Comparison of ENCODE assay signal across 11 cellular contexts in genomic region chr19:17686592-17687042, GRCh38. TPM values are rescaled to one million over a fixed set of nuclear protein-coding genes. Genes with fewer than 3 reads are reported as not detected.
DNase-seq lines count a peak whose midpoint lies in the region; ATAC-seq and TF ChIP-seq lines count a peak whose summit lies in the region.
"Had no signal": no experiment of that assay in that cellular context is flagged by ENCODE, and none has a peak within 500 bp of the region (broad histone marks: within the 10 kb centered on the region; RNA-seq: fewer than 3 reads in every experiment).

No MANE protein-coding gene starts in this region.

- ATAC-seq in heart right ventricle: peak; percentile 30 to 82 (median 72)
- ATAC-seq in HG02588 (IDR thresholded peaks at IDR 0.05; ENCODE audit: unreplicated experiment): no peak
- no peak for ATAC-seq in HG03469 (IDR thresholded peaks at IDR 0.05; ENCODE audit: unreplicated experiment)

- H3K27me3 ChIP-seq in SJCRH30 (peaks cover 3% of the 10 kb centered on the region; the same call in 1 of the 2 replicates), heart right ventricle (peaks cover 13 to 92% (median 59%) of the 10 kb centered on the region in 7 donors), testis (no peaks in the 10 kb centered on the region)

- H3K4me1 ChIP-seq in SJCRH30 (no peaks in the 10 kb centered on the region), heart right ventricle (peaks cover 7 to 32% (median 22%) of the 10 kb centered on the region in 9 donors), testis (peaks cover 16% of the 10 kb centered on the region)

- TF ChIP-seq CTCF in heart right ventricle (IDR thresholded peaks at IDR 0.05): no peak
- TF ChIP-seq CTCF in testis (IDR thresholded peaks at IDR 0.05): no peak

- no peak for TF ChIP-seq POLR2A in testis (IDR thresholded peaks at IDR 0.05)

- H3K4me3 ChIP-seq in SJCRH30 (peak overlapping the region; percentile 34), heart right ventricle (peak overlapping the region in 8 of 10 donors; percentile 1 to 35 (median 20)), testis (no peak overlapping the region)
- H3K4me3 ChIP-seq: lung had no signal

- no peak overlapping the region for H3K27ac ChIP-seq in SJCRH30
- H3K27ac ChIP-seq in heart right ventricle: peak overlapping the region in 3 of 10 donors; percentile 25 to 37 (median 28)
- no peak overlapping the region for H3K27ac ChIP-seq in testis
- H3K27ac ChIP-seq: HL-60 had no signal

- H3K9me3 ChIP-seq in SJCRH30 (replicated peaks): no peaks in the 10 kb centered on the region
- no peaks in the 10 kb centered on the region for H3K9me3 ChIP-seq in heart right ventricle
- no peaks in the 10 kb centered on the region for H3K9me3 ChIP-seq in testis

- DNase-seq in activated CD4-positive, alpha-beta T cell treated with anti-CD3 and anti-CD28 coated beads for 48 hours: peak; percentile 8
- no peak for DNase-seq in activated CD4-positive, alpha-beta T cell treated with anti-CD3 and anti-CD28 coated beads, Interleukin-2, amount 50 U/mL, for 48 hours
- DNase-seq in SJCRH30: peak; percentile 64 to 71
- peak; percentile 37 to 51 for DNase-seq in heart right ventricle
- DNase-seq in testis: peak; percentile 20
- DNase-seq in kidney glomerular epithelial cell (lab: John Stamatoyannopoulos, UW): no peak
- DNase-seq: activated T-cell treated with anti-CD3 and anti-CD28 coated beads for 4 hours had no signal

- intact Hi-C loops in heart right ventricle (cut with DNase I) (no loop called here), testis (cut with DNase I; ENCODE audit: low total_unique reads) (no loop called here)

- H3K36me3 ChIP-seq in SJCRH30 (no peaks in the 10 kb centered on the region), heart right ventricle (no peaks in the 10 kb centered on the region), testis (ENCODE audit: low read depth, missing control alignments) (no peaks in the 10 kb centered on the region)

- WGBS in heart right ventricle, 2 donors: 0 to 2% methylated on average over 26 to 27 of the region's 28 CpGs
- 0 to 3% methylated on average over 12 to 19 of the region's 28 CpGs for WGBS in testis, 2 donors

RNA-seq across cellular contexts. Expression of gene UNC13A, which starts 1.5 kb away (rescaled TPM):
- 0.02 TPM in 1 of 2 replicates, not detected in the other for total RNA-seq in SJCRH30 (2014; rRNA removed; shearing (Covaris generic))
- total RNA-seq in heart right ventricle (under 1 TPM in 8 of 10 donors, not detected in 2; 0.02 to 0.72 (median 0.06) TPM), testis (1 to 10 TPM; 2.6 to 3.2 TPM)
- polyA plus RNA-seq in heart right ventricle (under 1 TPM; 0.03 to 0.44 TPM), testis (ENCODE audit: insufficient read depth, low read depth, low replicate concordance) (1.2 TPM)

RNA-seq across cellular contexts. Expression of gene MAP1S, which starts 32.7 kb away (rescaled TPM):
- total RNA-seq in SJCRH30 (2014; rRNA removed; shearing (Covaris generic)): 27.3 and 29.6 TPM in 2 replicates
- total RNA-seq in heart right ventricle (10 to 100 TPM; 20.7 to 48.7 (median 27.1) TPM), testis (100 to 1,000 TPM in 1 of 2 donors, 10 to 100 TPM in 1; 95.5 to 106 TPM)
- polyA plus RNA-seq in heart right ventricle (10 to 100 TPM; 20.4 to 25.7 TPM), testis (ENCODE audit: insufficient read depth, low read depth, low replicate concordance) (123 TPM)

Comparison
In these comparisons a context has a peak if more than half of its experiments do, and no peak if none do; other contexts are left out.
1. DNase-seq: peak in activated CD4-positive, alpha-beta T cell treated with anti-CD3 and anti-CD28 coated beads for 48 hours (single experiment), SJCRH30 (2 of 2), heart right ventricle (2 of 2) and testis (single experiment); none in activated CD4-positive, alpha-beta T cell treated with anti-CD3 and anti-CD28 coated beads, Interleukin-2, amount 50 U/mL, for 48 hours (0 of 2) and kidney glomerular epithelial cell (single experiment).
2. H3K4me3 ChIP-seq: peak in SJCRH30 (single experiment) and heart right ventricle (8 of 10); none in testis (0 of 2).
3. ATAC-seq: peak in heart right ventricle (8 of 8); none in HG02588 (single experiment) and HG03469 (single experiment).